2 cellular contexts compared by ENCODE assay signal in genomic region chr7:157022681-157023588, GRCh38.
TF ChIP-seq lines count a peak whose summit lies in the region.

No MANE protein-coding gene starts in this region.

TF ChIP-seq in SK-N-SH, 30 proteins besides CTCF, POLR2A, EP300 and RAD21 (continued from another document):
- TF ChIP-seq REST (IDR thresholded peaks at IDR 0.05; ENCODE audit: low read depth, low read length) (no peak), FOXJ3 (CRISPR knock-in tag; IDR thresholded peaks at IDR 0.05) (no peak), CHD2 (IDR thresholded peaks at IDR 0.05; ENCODE audit: low read length, partially characterized antibody) (no peak), FOSL2 (IDR thresholded peaks at IDR 0.05; ENCODE audit: borderline replicate concordance, low read depth) (no peak), RCOR1 (IDR thresholded peaks at IDR 0.05; ENCODE audit: low read length) (no peak), RXRA (IDR thresholded peaks at IDR 0.05; ENCODE audit: borderline replicate concordance, low read depth) (no peak)

TF ChIP-seq in SK-N-SH treated with all-trans-retinoic acid at 6 μM for 48 hours, 23 proteins besides CTCF, POLR2A, EP300 and RAD21 (continued from another document):
- no peak for TF ChIP-seq TSHZ2 (CRISPR knock-in tag; IDR thresholded peaks at IDR 0.05)
- no peak for TF ChIP-seq GLIS3 (CRISPR knock-in tag; IDR thresholded peaks at IDR 0.05)
